ENCODE assay signal across 20 cellular contexts in the genomic region with DNA sequence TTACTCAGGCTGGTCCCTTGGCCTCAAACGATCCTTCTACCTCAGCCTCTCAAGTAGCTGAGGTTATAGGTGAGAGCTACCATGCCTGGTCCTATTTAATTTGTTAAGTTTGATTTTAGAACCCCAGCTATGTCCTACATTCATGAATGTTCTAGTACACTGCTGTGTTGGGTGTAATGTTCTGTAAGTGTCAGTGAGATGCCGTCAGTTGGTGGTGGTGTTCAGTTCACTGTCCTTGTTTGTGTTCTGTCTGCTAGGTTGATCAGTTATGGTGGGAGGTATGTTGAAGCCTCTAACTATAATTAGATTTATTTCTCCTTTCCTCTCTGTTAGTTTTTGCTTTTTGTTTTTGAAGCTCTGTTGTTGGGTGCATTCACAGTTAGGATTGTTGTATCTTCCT. TPM values are rescaled to one million over a fixed set of nuclear protein-coding genes. Genes with fewer than 3 reads are reported as not detected.
DNase-seq lines count a peak whose midpoint lies in the region; ATAC-seq and TF ChIP-seq lines count a peak whose summit lies in the region.
"Had no signal": no experiment of that assay in that cellular context is flagged by ENCODE, and none has a peak within 500 bp of the region (broad histone marks: within the 10 kb centered on the region; RNA-seq: fewer than 3 reads in every experiment).

No MANE protein-coding gene starts in this region.

- peak overlapping the region in 4 of 12 donors; percentile 2 to 53 (median 8) for H3K27ac ChIP-seq in heart left ventricle
- H3K27ac ChIP-seq in trophoblast cell (ENCODE audit: low read depth, low read length) = no peak overlapping the region
- H3K27ac ChIP-seq in effector memory CD4-positive, alpha-beta T cell (ENCODE audit: insufficient read depth, low read length, poor library complexity, severe bottlenecking) = no peak overlapping the region
- H3K27ac ChIP-seq: HL-60, neutrophil had no signal

- no peak overlapping the region for H4K91ac ChIP-seq in trophoblast cell (ENCODE audit: low read depth, low read length)

- no peak overlapping the region for H3K23ac ChIP-seq in trophoblast cell (ENCODE audit: low read length)

- H3K14ac ChIP-seq in trophoblast cell (ENCODE audit: low read length) = no peak overlapping the region

- H3K4me3 Mint-ChIP-seq in activated T-cell treated with anti-CD3 and anti-CD28 coated beads, Interleukin-2, amount 50 U/mL, for 24 hours = no peak overlapping the region

- TF ChIP-seq CTCF in Loucy (conservative IDR thresholded peaks at IDR 0.05; ENCODE audit: low read length) (no peak), heart left ventricle (IDR thresholded peaks at IDR 0.05) (no peak)

- WGBS in heart left ventricle, 4 donors = 51 to 74% (median 58%) methylated on average over 2 of the region's 2 CpGs
- no CpG with 5 or more reads among the region's 2 CpGs for WGBS in trophoblast cell (ENCODE audit: extremely low coverage, insufficient coverage, insufficient read length)

- H3K27ac Mint-ChIP-seq in activated T-cell treated with anti-CD3 and anti-CD28 coated beads, Interleukin-2, amount 50 U/mL, for 24 hours = peak overlapping the region; percentile 79
- H3K27ac Mint-ChIP-seq: activated T-helper 2 cell treated with anti-CD3 and anti-CD28 coated beads, Interferon-gamma antibody, Interleukin-2, Interleukin-4, amounts not matched to agents 10 μg/mL and 5 μg/mL and 100 μg/mL, durations not matched to agents 14 hours and 24 hours and 36 hours had no signal

- H3K4ac ChIP-seq in trophoblast cell (ENCODE audit: low read depth, low read length) = peak overlapping the region; percentile 90

- H3K27me3 ChIP-seq in Loucy (ENCODE audit: insufficient read depth, low read length, poor library complexity, severe bottlenecking) = no peaks in the 10 kb centered on the region
- no peaks in the 10 kb centered on the region for H3K27me3 ChIP-seq in heart left ventricle
- no peaks in the 10 kb centered on the region for H3K27me3 ChIP-seq in trophoblast cell (ENCODE audit: insufficient read depth, low read length)
- H3K27me3 ChIP-seq in effector memory CD4-positive, alpha-beta T cell (replicated peaks; ENCODE audit: control insufficient read depth, insufficient read depth, low read length, poor library complexity, severe bottlenecking) = no peaks in the 10 kb centered on the region
- H3K27me3 ChIP-seq: neutrophil had no signal

- H3K9me3 ChIP-seq in Loucy (ENCODE audit: insufficient read depth, low read depth, low read length) (no peaks in the 10 kb centered on the region), heart left ventricle (peaks cover 0 to 11% (median 0%) of the 10 kb centered on the region in 12 donors), trophoblast cell (ENCODE audit: insufficient read depth, low read depth, low read length) (no peaks in the 10 kb centered on the region)
- H3K9me3 ChIP-seq in effector memory CD4-positive, alpha-beta T cell (ENCODE audit: control insufficient read depth, low read length) = no peaks in the 10 kb centered on the region
- H3K9me3 ChIP-seq: mucosa of descending colon, neutrophil had no signal

- no peak overlapping the region for H2BK5ac ChIP-seq in trophoblast cell (ENCODE audit: low read depth, low read length, poor library complexity)

- H3K4me3 ChIP-seq in Loucy (ENCODE audit: low read length, poor library complexity, severe bottlenecking) (peak overlapping the region; percentile 37), heart left ventricle (no peak overlapping the region), trophoblast cell (ENCODE audit: low read depth, low read length) (no peak overlapping the region)
- H3K4me3 ChIP-seq in effector memory CD4-positive, alpha-beta T cell (ENCODE audit: insufficient read depth, low read depth, low read length, poor library complexity, severe bottlenecking) = no peak overlapping the region
- H3K4me3 ChIP-seq: K562, mucosa of descending colon had no signal

- H2AK5ac ChIP-seq in trophoblast cell (ENCODE audit: low read length) = no peak overlapping the region

- no peak overlapping the region for H3K9ac ChIP-seq in Loucy (ENCODE audit: low read depth, low read length, poor library complexity, severe bottlenecking)
- H3K9ac ChIP-seq in trophoblast cell (ENCODE audit: low read length) = no peak overlapping the region

- H2BK120ac ChIP-seq in trophoblast cell (ENCODE audit: insufficient read depth, low read length, poor library complexity) = no peak overlapping the region

- ATAC-seq in heart left ventricle (peak; percentile 56 to 85 (median 70)), GM18868 (IDR thresholded peaks at IDR 0.05; ENCODE audit: unreplicated experiment) (no peak), sciatic nerve (no peak)
- ATAC-seq: K562, mucosa of descending colon had no signal

- H3K79me1 ChIP-seq in trophoblast cell (ENCODE audit: low read length) = no peaks in the 10 kb centered on the region

- no peak for DNase-seq in activated T-cell treated with anti-CD3 and anti-CD28 coated beads, Interleukin-2, amount 50 U/mL, for 24 hours
- DNase-seq in activated T-cell treated with anti-CD3 and anti-CD28 coated beads, Interleukin-2, amount 50 U/mL, for 1 hour = no peak
- DNase-seq in heart left ventricle = no peak
- DNase-seq in trophoblast cell = no peak
- DNase-seq in effector memory CD4-positive, alpha-beta T cell = no peak
- no peak for DNase-seq in sciatic nerve (ENCODE audit: low spot score)
- DNase-seq: dermis blood vessel endothelial cell; DMS 273 treated with DMSO at 0.1 percent for 48 hours; mucosa of descending colon; NCI-H774; SHP77 treated with DMSO at 0.1 percent for 48 hours; stimulated activated CD4-positive, alpha-beta T cell treated with anti-CD3 and anti-CD28 coated beads, Interleukin-12 subunit alpha, Interleukin-12 subunit beta, amount 100 ng/mL, for 4 hours; stimulated activated CD8-positive, alpha-beta memory T cell treated with anti-CD3 and anti-CD28 coated beads, Interleukin-4, amount 100 ng/mL, for 48 hours; T-helper 2 cell had no signal

- H2BK12ac ChIP-seq in trophoblast cell (ENCODE audit: low read length) = no peak overlapping the region

- H3K27me3 Mint-ChIP-seq in activated T-cell treated with anti-CD3 and anti-CD28 coated beads, Interleukin-2, amount 50 U/mL, for 24 hours = no peaks in the 10 kb centered on the region

- peaks cover 77% of the 10 kb centered on the region for H3K4me1 Mint-ChIP-seq in activated T-cell treated with anti-CD3 and anti-CD28 coated beads, Interleukin-2, amount 50 U/mL, for 24 hours (ENCODE audit: low read depth)

- H3K9me3 Mint-ChIP-seq in activated T-cell treated with anti-CD3 and anti-CD28 coated beads, Interleukin-2, amount 50 U/mL, for 24 hours = no peaks in the 10 kb centered on the region
- H3K9me3 Mint-ChIP-seq: activated T-helper 2 cell treated with anti-CD3 and anti-CD28 coated beads, Interferon-gamma antibody, Interleukin-2, Interleukin-4, amounts not matched to agents 10 μg/mL and 5 μg/mL and 100 μg/mL, durations not matched to agents 14 hours and 24 hours and 36 hours had no signal

- H2AFZ ChIP-seq in Loucy (ENCODE audit: low read length) = no peak overlapping the region
- H2AFZ ChIP-seq in trophoblast cell (ENCODE audit: insufficient read depth, low read length, poor library complexity) = no peak overlapping the region

- H3K18ac ChIP-seq in trophoblast cell (ENCODE audit: low read length) = no peak overlapping the region

- H3K36me3 ChIP-seq in Loucy (ENCODE audit: insufficient read depth, low read length) (peaks cover 3% of the 10 kb centered on the region; the same call in 1 of the 2 replicates), heart left ventricle (peaks cover 0 to 8% (median 0%) of the 10 kb centered on the region in 9 donors), trophoblast cell (ENCODE audit: control insufficient read depth in 1 of 2, insufficient read depth in 2 of 2, low read length in 2 of 2) (peaks cover 0 to 10% of the 10 kb centered on the region in 2 experiments)
- H3K36me3 ChIP-seq in effector memory CD4-positive, alpha-beta T cell (ENCODE audit: control insufficient read depth, insufficient read depth, low read length) = no peaks in the 10 kb centered on the region
- H3K36me3 ChIP-seq: neutrophil had no signal

- H3K9me2 ChIP-seq in Loucy (replicated peaks; ENCODE audit: low read depth, low read length) = no peaks in the 10 kb centered on the region

- no peak overlapping the region for H4K8ac ChIP-seq in trophoblast cell (ENCODE audit: low read depth, low read length)

- TF ChIP-seq POLR2A in heart left ventricle (IDR thresholded peaks at IDR 0.05) = no peak

- H3K79me2 ChIP-seq in Loucy (ENCODE audit: insufficient read depth, low read length) = peaks cover 100% of the 10 kb centered on the region
- peaks cover 38% of the 10 kb centered on the region for H3K79me2 ChIP-seq in trophoblast cell (ENCODE audit: control insufficient read depth, insufficient read depth, low read length, poor library complexity)

- H4K20me1 ChIP-seq in Loucy (ENCODE audit: insufficient read depth, low read length, poor library complexity, severe bottlenecking) = peaks cover 96% of the 10 kb centered on the region

- peaks cover 50% of the 10 kb centered on the region for H3K4me1 ChIP-seq in Loucy (ENCODE audit: insufficient read depth, low read length, poor library complexity, severe bottlenecking)
- peaks cover 0 to 80% (median 41%) of the 10 kb centered on the region in 12 donors for H3K4me1 ChIP-seq in heart left ventricle
- no peaks in the 10 kb centered on the region for H3K4me1 ChIP-seq in trophoblast cell (ENCODE audit: control insufficient read depth in 1 of 2, insufficient read depth in 2 of 2, low read length in 2 of 2)
- peaks cover 29% of the 10 kb centered on the region for H3K4me1 ChIP-seq in effector memory CD4-positive, alpha-beta T cell (ENCODE audit: control insufficient read depth, insufficient read depth, low read length, poor library complexity, severe bottlenecking)

- H3K36me3 Mint-ChIP-seq in activated T-cell treated with anti-CD3 and anti-CD28 coated beads, Interleukin-2, amount 50 U/mL, for 24 hours (ENCODE audit: low read depth) = peaks cover 65% of the 10 kb centered on the region

- H4K12ac ChIP-seq in trophoblast cell (ENCODE audit: low read depth, low read length) = no peak overlapping the region

- intact Hi-C loops in heart left ventricle (cut with DNase I) (no loop called here), sciatic nerve (cut with DNase I) (no loop called here)

- peaks cover 4% of the 10 kb centered on the region; the same call in 1 of the 2 replicates for H3F3A ChIP-seq in Loucy (ENCODE audit: low read depth)

- peak overlapping the region; percentile 89 for H3K4me2 ChIP-seq in Loucy (ENCODE audit: low read depth, low read length, poor library complexity, severe bottlenecking)
- H3K4me2 ChIP-seq in trophoblast cell (ENCODE audit: low read length) = no peak overlapping the region

RNA-seq across cellular contexts. Expression of a gene that starts 8.3 kb away (rescaled TPM):
- 100 to 1,000 TPM in 7 of 9 donors, 10 to 100 TPM in 2; 89.2 to 146 (median 109) TPM for total RNA-seq in heart left ventricle
- polyA plus RNA-seq in heart left ventricle = 100 to 1,000 TPM in 1 of 2 donors, 10 to 100 TPM in 1; 54.5 to 105 TPM
- 130 and 131 TPM in 2 replicates for polyA plus RNA-seq in trophoblast cell (2013)
- 189 TPM for total RNA-seq in sciatic nerve

RNA-seq across cellular contexts. Expression of a gene that starts 19.6 kb away (rescaled TPM):
- total RNA-seq in heart left ventricle (1 to 10 TPM; 2.3 to 5.7 (median 3.9) TPM), sciatic nerve (6.7 TPM)
- 1 to 10 TPM; 2.3 to 3.9 TPM for polyA plus RNA-seq in heart left ventricle
- polyA plus RNA-seq in trophoblast cell (2013) = 5.6 and 5.8 TPM in 2 replicates

RNA-seq across cellular contexts. Expression of a gene that starts 57.8 kb away (rescaled TPM):
- total RNA-seq in heart left ventricle (10 to 100 TPM; 14.3 to 24.2 (median 19.8) TPM), sciatic nerve (34.4 TPM)
- polyA plus RNA-seq in heart left ventricle = 10 to 100 TPM in 1 of 2 donors, 1 to 10 TPM in 1; 6.9 to 16.5 TPM
- polyA plus RNA-seq in trophoblast cell (2013) = 12.1 and 12.2 TPM in 2 replicates

Comparison
In these comparisons a context has a peak if more than half of its experiments do, and no peak if none do; other contexts are left out.
1. ATAC-seq: peak in heart left ventricle (4 of 4); none in GM18868 (single experiment) and sciatic nerve (single experiment).